1 cellular context compared by ENCODE assay signal in the genomic region with DNA sequence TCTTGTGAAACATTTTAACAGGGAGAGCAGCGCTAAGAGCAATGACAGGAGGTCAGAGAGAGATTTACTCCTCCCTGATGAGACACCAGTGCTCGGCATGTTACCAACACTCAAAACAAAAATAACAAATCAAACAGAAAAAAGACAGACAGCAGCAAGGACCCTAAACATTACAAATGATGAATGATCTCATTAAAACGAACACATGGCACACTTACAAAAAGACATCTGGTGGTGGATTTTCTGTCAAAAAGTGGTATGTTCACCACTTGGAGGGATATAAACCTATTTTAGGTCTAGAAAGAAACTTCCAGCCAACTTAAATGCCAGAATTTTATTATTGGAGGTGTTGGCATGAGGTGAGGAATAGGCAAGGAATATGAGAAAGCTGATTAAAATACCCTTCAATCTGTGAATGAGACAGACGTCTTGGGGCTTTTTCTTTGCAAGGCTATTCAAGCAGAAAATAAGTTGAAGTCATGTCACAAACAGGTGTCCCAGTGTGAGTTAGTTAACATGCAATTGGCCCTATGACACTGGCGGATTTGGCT.
TF ChIP-seq lines count a peak whose summit lies in the region.

No MANE protein-coding gene starts in this region.

TF ChIP-seq in HEK293, 187 proteins besides CTCF, POLR2A, EP300 and RAD21 (continued from another document and continues in another):
- TF ChIP-seq, protein P1, sequence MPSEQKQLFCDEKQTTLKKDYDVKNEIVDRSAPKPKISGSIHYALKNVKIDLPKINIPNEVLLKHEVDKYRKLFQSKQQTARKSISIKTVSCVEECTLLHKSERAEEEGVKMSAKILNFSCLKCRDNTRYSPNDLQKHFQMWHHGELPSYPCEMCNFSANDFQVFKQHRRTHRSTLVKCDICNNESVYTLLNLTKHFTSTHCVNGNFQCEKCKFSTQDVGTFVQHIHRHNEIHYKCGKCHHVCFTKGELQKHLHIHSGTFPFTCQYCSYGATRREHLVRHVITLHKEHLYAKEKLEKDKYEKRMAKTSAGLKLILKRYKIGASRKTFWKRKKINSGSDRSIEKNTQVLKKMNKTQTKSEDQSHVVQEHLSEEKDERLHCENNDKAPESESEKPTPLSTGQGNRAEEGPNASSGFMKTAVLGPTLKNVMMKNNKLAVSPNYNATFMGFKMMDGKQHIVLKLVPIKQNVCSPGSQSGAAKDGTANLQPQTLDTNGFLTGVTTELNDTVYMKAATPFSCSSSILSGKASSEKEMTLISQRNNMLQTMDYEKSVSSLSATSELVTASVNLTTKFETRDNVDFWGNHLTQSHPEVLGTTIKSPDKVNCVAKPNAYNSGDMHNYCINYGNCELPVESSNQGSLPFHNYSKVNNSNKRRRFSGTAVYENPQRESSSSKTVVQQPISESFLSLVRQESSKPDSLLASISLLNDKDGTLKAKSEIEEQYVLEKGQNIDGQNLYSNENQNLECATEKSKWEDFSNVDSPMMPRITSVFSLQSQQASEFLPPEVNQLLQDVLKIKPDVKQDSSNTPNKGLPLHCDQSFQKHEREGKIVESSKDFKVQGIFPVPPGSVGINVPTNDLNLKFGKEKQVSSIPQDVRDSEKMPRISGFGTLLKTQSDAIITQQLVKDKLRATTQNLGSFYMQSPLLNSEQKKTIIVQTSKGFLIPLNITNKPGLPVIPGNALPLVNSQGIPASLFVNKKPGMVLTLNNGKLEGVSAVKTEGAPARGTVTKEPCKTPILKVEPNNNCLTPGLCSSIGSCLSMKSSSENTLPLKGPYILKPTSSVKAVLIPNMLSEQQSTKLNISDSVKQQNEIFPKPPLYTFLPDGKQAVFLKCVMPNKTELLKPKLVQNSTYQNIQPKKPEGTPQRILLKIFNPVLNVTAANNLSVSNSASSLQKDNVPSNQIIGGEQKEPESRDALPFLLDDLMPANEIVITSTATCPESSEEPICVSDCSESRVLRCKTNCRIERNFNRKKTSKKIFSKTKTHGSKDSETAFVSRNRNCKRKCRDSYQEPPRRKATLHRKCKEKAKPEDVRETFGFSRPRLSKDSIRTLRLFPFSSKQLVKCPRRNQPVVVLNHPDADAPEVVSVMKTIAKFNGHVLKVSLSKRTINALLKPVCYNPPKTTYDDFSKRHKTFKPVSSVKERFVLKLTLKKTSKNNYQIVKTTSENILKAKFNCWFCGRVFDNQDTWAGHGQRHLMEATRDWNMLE (tag by site-specific recombination; conservative IDR thresholded peaks at IDR 0.05; ENCODE audit: low read depth) = no peak
- TF ChIP-seq ZNF830 (tag by site-specific recombination; IDR thresholded peaks at IDR 0.05; ENCODE audit: low read depth) (no peak), ZNF311 (tag by site-specific recombination; IDR thresholded peaks at IDR 0.05; ENCODE audit: borderline replicate concordance) (no peak), ZEB2 (tag by site-specific recombination; IDR thresholded peaks at IDR 0.05) (peak; percentile 63), ZSCAN23 (tag by site-specific recombination; IDR thresholded peaks at IDR 0.05) (no peak), ZNF785 (tag by site-specific recombination; IDR thresholded peaks at IDR 0.05) (no peak), GLI2 (tag by site-specific recombination; IDR thresholded peaks at IDR 0.05; ENCODE audit: borderline replicate concordance, low read depth) (no peak; the same call in 1 of the 2 replicates), FEZF1 (tag by site-specific recombination; IDR thresholded peaks at IDR 0.05) (peak; percentile 100), KLF1 (tag by site-specific recombination; IDR thresholded peaks at IDR 0.05) (no peak), ZNF623 (tag by site-specific recombination; IDR thresholded peaks at IDR 0.05) (no peak; the same call in 1 of the 2 replicates), OVOL3 (tag by site-specific recombination; IDR thresholded peaks at IDR 0.05) (0 out of 2 replicates have a peak, but pooled peaks have one; percentile 54), ZNF837 (tag by site-specific recombination; IDR thresholded peaks at IDR 0.05) (no peak), ZNF426 (tag by site-specific recombination; IDR thresholded peaks at IDR 0.05) (no peak), ZNF514 (tag by site-specific recombination; IDR thresholded peaks at IDR 0.05) (no peak), ZFHX2 (tag by site-specific recombination; conservative IDR thresholded peaks at IDR 0.05) (no peak), ZNF501 (tag by site-specific recombination; IDR thresholded peaks at IDR 0.05) (no peak), ZNF585B (tag by site-specific recombination; IDR thresholded peaks at IDR 0.05) (no peak), ZNF544 (tag by site-specific recombination; IDR thresholded peaks at IDR 0.05) (no peak), KLF16 (tag by site-specific recombination; IDR thresholded peaks at IDR 0.05) (peak; percentile 47; the same call in 1 of the 2 replicates), ZNF112 (tag by site-specific recombination; IDR thresholded peaks at IDR 0.05) (no peak), ZNF341 (tag by site-specific recombination; IDR thresholded peaks at IDR 0.05; ENCODE audit: low read depth) (no peak), ZNF335 (tag by site-specific recombination; conservative IDR thresholded peaks at IDR 0.05) (peak; percentile 89), ZXDB (tag by site-specific recombination; IDR thresholded peaks at IDR 0.05) (peak; percentile 80), ZNF404 (tag by site-specific recombination; IDR thresholded peaks at IDR 0.05) (no peak), ZNF366 (tag by site-specific recombination; conservative IDR thresholded peaks at IDR 0.05) (peak; percentile 76), WT1 (tag by site-specific recombination; IDR thresholded peaks at IDR 0.05) (peak; percentile 88), KLF7 (tag by site-specific recombination; IDR thresholded peaks at IDR 0.05; ENCODE audit: borderline replicate concordance) (peak; percentile 59; the same call in 1 of the 2 replicates), ZNF654 (tag by site-specific recombination; IDR thresholded peaks at IDR 0.05; ENCODE audit: low read depth) (no peak), ZNF558 (tag by site-specific recombination; IDR thresholded peaks at IDR 0.05) (no peak), ZNF433 (tag by site-specific recombination; IDR thresholded peaks at IDR 0.05; ENCODE audit: low read depth) (no peak), EGR2 (tag by site-specific recombination; IDR thresholded peaks at IDR 0.05; ENCODE audit: low read depth) (no peak), RBAK (tag by site-specific recombination; IDR thresholded peaks at IDR 0.05) (no peak), ZFP37 (tag by site-specific recombination; IDR thresholded peaks at IDR 0.05) (no peak), GLIS1 (tag by site-specific recombination; IDR thresholded peaks at IDR 0.05) (peak; percentile 85)
- TF ChIP-seq, protein P2, sequence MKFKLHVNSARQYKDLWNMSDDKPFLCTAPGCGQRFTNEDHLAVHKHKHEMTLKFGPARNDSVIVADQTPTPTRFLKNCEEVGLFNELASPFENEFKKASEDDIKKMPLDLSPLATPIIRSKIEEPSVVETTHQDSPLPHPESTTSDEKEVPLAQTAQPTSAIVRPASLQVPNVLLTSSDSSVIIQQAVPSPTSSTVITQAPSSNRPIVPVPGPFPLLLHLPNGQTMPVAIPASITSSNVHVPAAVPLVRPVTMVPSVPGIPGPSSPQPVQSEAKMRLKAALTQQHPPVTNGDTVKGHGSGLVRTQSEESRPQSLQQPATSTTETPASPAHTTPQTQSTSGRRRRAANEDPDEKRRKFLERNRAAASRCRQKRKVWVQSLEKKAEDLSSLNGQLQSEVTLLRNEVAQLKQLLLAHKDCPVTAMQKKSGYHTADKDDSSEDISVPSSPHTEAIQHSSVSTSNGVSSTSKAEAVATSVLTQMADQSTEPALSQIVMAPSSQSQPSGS (tag by site-specific recombination; IDR thresholded peaks at IDR 0.05; ENCODE audit: low read depth) = peak; percentile 57; the same call in 1 of the 2 replicates
- TF ChIP-seq, protein P3, sequence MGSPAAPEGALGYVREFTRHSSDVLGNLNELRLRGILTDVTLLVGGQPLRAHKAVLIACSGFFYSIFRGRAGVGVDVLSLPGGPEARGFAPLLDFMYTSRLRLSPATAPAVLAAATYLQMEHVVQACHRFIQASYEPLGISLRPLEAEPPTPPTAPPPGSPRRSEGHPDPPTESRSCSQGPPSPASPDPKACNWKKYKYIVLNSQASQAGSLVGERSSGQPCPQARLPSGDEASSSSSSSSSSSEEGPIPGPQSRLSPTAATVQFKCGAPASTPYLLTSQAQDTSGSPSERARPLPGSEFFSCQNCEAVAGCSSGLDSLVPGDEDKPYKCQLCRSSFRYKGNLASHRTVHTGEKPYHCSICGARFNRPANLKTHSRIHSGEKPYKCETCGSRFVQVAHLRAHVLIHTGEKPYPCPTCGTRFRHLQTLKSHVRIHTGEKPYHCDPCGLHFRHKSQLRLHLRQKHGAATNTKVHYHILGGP (tag by site-specific recombination; IDR thresholded peaks at IDR 0.05) = peak; percentile 74; the same call in 1 of the 2 replicates
- TF ChIP-seq, protein P4, sequence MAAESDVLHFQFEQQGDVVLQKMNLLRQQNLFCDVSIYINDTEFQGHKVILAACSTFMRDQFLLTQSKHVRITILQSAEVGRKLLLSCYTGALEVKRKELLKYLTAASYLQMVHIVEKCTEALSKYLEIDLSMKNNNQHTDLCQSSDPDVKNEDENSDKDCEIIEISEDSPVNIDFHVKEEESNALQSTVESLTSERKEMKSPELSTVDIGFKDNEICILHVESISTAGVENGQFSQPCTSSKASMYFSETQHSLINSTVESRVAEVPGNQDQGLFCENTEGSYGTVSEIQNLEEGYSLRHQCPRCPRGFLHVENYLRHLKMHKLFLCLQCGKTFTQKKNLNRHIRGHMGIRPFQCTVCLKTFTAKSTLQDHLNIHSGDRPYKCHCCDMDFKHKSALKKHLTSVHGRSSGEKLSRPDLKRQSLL (tag by site-specific recombination; IDR thresholded peaks at IDR 0.05) = no peak
- TF ChIP-seq, protein P5, sequence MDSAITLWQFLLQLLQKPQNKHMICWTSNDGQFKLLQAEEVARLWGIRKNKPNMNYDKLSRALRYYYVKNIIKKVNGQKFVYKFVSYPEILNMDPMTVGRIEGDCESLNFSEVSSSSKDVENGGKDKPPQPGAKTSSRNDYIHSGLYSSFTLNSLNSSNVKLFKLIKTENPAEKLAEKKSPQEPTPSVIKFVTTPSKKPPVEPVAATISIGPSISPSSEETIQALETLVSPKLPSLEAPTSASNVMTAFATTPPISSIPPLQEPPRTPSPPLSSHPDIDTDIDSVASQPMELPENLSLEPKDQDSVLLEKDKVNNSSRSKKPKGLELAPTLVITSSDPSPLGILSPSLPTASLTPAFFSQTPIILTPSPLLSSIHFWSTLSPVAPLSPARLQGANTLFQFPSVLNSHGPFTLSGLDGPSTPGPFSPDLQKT (IDR thresholded peaks at IDR 0.05; ENCODE audit: borderline replicate concordance, low read depth, low read length) = no peak
- TF ChIP-seq, protein P6, sequence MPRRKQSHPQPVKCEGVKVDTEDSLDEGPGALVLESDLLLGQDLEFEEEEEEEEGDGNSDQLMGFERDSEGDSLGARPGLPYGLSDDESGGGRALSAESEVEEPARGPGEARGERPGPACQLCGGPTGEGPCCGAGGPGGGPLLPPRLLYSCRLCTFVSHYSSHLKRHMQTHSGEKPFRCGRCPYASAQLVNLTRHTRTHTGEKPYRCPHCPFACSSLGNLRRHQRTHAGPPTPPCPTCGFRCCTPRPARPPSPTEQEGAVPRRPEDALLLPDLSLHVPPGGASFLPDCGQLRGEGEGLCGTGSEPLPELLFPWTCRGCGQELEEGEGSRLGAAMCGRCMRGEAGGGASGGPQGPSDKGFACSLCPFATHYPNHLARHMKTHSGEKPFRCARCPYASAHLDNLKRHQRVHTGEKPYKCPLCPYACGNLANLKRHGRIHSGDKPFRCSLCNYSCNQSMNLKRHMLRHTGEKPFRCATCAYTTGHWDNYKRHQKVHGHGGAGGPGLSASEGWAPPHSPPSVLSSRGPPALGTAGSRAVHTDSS (tag by site-specific recombination; IDR thresholded peaks at IDR 0.05) = no peak
- TF ChIP-seq, protein P7, sequence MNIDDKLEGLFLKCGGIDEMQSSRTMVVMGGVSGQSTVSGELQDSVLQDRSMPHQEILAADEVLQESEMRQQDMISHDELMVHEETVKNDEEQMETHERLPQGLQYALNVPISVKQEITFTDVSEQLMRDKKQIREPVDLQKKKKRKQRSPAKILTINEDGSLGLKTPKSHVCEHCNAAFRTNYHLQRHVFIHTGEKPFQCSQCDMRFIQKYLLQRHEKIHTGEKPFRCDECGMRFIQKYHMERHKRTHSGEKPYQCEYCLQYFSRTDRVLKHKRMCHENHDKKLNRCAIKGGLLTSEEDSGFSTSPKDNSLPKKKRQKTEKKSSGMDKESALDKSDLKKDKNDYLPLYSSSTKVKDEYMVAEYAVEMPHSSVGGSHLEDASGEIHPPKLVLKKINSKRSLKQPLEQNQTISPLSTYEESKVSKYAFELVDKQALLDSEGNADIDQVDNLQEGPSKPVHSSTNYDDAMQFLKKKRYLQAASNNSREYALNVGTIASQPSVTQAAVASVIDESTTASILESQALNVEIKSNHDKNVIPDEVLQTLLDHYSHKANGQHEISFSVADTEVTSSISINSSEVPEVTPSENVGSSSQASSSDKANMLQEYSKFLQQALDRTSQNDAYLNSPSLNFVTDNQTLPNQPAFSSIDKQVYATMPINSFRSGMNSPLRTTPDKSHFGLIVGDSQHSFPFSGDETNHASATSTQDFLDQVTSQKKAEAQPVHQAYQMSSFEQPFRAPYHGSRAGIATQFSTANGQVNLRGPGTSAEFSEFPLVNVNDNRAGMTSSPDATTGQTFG (tag by site-specific recombination; IDR thresholded peaks at IDR 0.05; ENCODE audit: borderline replicate concordance) = no peak
- TF ChIP-seq, protein P8, sequence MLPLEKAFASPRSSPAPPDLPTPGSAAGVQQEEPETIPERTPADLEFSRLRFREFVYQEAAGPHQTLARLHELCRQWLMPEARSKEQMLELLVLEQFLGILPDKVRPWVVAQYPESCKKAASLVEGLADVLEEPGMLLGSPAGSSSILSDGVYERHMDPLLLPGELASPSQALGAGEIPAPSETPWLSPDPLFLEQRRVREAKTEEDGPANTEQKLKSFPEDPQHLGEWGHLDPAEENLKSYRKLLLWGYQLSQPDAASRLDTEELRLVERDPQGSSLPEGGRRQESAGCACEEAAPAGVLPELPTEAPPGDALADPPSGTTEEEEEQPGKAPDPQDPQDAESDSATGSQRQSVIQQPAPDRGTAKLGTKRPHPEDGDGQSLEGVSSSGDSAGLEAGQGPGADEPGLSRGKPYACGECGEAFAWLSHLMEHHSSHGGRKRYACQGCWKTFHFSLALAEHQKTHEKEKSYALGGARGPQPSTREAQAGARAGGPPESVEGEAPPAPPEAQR (tag by site-specific recombination; IDR thresholded peaks at IDR 0.05) = no peak
- TF ChIP-seq, protein P9, sequence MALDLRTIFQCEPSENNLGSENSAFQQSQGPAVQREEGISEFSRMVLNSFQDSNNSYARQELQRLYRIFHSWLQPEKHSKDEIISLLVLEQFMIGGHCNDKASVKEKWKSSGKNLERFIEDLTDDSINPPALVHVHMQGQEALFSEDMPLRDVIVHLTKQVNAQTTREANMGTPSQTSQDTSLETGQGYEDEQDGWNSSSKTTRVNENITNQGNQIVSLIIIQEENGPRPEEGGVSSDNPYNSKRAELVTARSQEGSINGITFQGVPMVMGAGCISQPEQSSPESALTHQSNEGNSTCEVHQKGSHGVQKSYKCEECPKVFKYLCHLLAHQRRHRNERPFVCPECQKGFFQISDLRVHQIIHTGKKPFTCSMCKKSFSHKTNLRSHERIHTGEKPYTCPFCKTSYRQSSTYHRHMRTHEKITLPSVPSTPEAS (tag by site-specific recombination; IDR thresholded peaks at IDR 0.05) = no peak
- TF ChIP-seq, protein P10, sequence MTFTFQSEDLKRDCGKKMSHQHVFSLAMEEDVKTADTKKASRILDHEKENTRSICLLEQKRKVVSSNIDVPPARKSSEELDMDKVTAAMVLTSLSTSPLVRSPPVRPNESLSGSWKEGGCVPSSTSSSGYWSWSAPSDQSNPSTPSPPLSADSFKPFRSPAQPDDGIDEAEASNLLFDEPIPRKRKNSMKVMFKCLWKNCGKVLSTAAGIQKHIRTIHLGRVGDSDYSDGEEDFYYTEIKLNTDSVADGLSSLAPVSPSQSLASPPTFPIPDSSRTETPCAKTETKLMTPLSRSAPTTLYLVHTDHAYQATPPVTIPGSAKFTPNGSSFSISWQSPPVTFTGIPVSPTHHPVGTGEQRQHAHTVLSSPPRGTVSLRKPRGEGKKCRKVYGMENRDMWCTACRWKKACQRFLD (tag by site-specific recombination; IDR thresholded peaks at IDR 0.05) = no peak
